Comparison of ENCODE assay signal across 8 cellular contexts in genomic region chr15:63971427-63971805, GRCh38.
DNase-seq lines count a peak whose midpoint lies in the region; ATAC-seq and TF ChIP-seq lines count a peak whose summit lies in the region.

No MANE protein-coding gene starts in this region.

- no peaks in the 10 kb centered on the region for H3K27me3 ChIP-seq in smooth muscle cell (ENCODE audit: low read depth)

- 64% methylated on average over 2 of the region's 2 CpGs for WGBS in smooth muscle cell (ENCODE audit: low lambda C conversion rate)

- no peaks in the 10 kb centered on the region for H3K9me3 ChIP-seq in smooth muscle cell (replicated peaks; ENCODE audit: low read depth)

- H3K36me3 ChIP-seq in smooth muscle cell (ENCODE audit: low read depth) = no peaks in the 10 kb centered on the region

- no peak overlapping the region for H3K9ac ChIP-seq in smooth muscle cell (ENCODE audit: low read depth)

- no peaks in the 10 kb centered on the region for H3K79me2 ChIP-seq in smooth muscle cell (ENCODE audit: low read depth)

- no peak overlapping the region for H3K4me2 ChIP-seq in smooth muscle cell

- no peaks in the 10 kb centered on the region for H4K20me1 ChIP-seq in smooth muscle cell (ENCODE audit: low read depth)

- no peaks in the 10 kb centered on the region for H3F3A ChIP-seq in smooth muscle cell (ENCODE audit: low read depth)

- H3K4me1 ChIP-seq in smooth muscle cell (ENCODE audit: low read depth) = peaks cover 21% of the 10 kb centered on the region

- ATAC-seq in GM19025 (IDR thresholded peaks at IDR 0.05; ENCODE audit: low read depth, unreplicated experiment) (peak; percentile 6), HG03442 (IDR thresholded peaks at IDR 0.05; ENCODE audit: unreplicated experiment) (peak; percentile 23), HG03457 (IDR thresholded peaks at IDR 0.05; ENCODE audit: unreplicated experiment) (no peak)

- DNase-seq in activated effector memory CD4-positive, alpha-beta T cell treated with Interleukin-2 at 50 U/mL for 16 hours = peak; percentile 46
- peak; percentile 29 for DNase-seq in stimulated activated CD4-positive, alpha-beta T cell treated with anti-CD3 and anti-CD28 coated beads, Interleukin-12 subunit alpha, Interleukin-12 subunit beta, amount 100 ng/mL, for 4 hours
- DNase-seq in smooth muscle cell (lab: John Stamatoyannopoulos, UW; ENCODE audit: unreplicated experiment) = no peak
- no peak for DNase-seq in coronary artery (ENCODE audit: low spot score)
- no peak for DNase-seq in NCI-H1048 (lab: John Stamatoyannopoulos, UW)

- H3K27ac ChIP-seq in smooth muscle cell (ENCODE audit: low read depth) (no peak overlapping the region), coronary artery (no peak overlapping the region)

- H3K4me3 ChIP-seq in smooth muscle cell (no peak overlapping the region), coronary artery (no peak overlapping the region)

- no peak overlapping the region for H2AFZ ChIP-seq in smooth muscle cell (ENCODE audit: low read depth)

- TF ChIP-seq CTCF in smooth muscle cell (IDR thresholded peaks at IDR 0.05; ENCODE audit: borderline replicate concordance, insufficient read depth, poor library complexity, severe bottlenecking) (no peak), coronary artery (IDR thresholded peaks at IDR 0.05) (no peak)

Comparison
In these comparisons a context has a peak if more than half of its experiments do, and no peak if none do; other contexts are left out.
1. DNase-seq: peak in activated effector memory CD4-positive, alpha-beta T cell treated with Interleukin-2 at 50 U/mL for 16 hours (single experiment) and stimulated activated CD4-positive, alpha-beta T cell treated with anti-CD3 and anti-CD28 coated beads, Interleukin-12 subunit alpha, Interleukin-12 subunit beta, amount 100 ng/mL, for 4 hours (single experiment); none in smooth muscle cell (single experiment), coronary artery (single experiment) and NCI-H1048 (single experiment).